8 cellular contexts compared by ENCODE assay signal in the genomic region with DNA sequence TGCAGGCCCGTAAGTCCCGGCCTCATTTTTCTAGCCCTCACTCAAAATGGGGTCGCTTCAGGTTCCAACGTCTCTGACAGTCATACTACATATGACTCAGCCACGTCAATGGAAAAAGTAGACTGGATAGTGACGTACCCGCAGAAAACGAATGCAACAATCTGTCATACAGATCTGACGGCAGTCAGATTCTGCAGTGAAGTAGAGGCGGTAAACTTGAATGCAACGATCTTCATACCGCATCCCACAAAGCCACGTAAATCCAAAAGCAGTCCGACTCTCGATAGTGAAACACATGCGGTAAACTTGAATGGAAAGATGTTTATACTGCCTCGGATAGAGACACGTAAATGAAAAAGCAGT. TPM values are rescaled to one million over a fixed set of nuclear protein-coding genes. Genes with fewer than 3 reads are reported as not detected.
DNase-seq lines count a peak whose midpoint lies in the region; ATAC-seq, FAIRE-seq and TF ChIP-seq lines count a peak whose summit lies in the region.

No MANE protein-coding gene starts in this region.

- peak overlapping the region; percentile 95 for H3K4me3 ChIP-seq in CD4-positive, CD25-positive, alpha-beta regulatory T cell (ENCODE audit: low read depth, low read length)
- peak overlapping the region; percentile 1 to 29 for H3K4me3 ChIP-seq in body of pancreas
- H3K4me3 ChIP-seq in kidney (ENCODE audit: low read length in 2 of 2): peak overlapping the region; percentile 88 to 89

- no peaks in the 10 kb centered on the region for H3K36me3 Mint-ChIP-seq in CD4-positive, CD25-positive, alpha-beta regulatory T cell

- peak overlapping the region; percentile 89 to 99 (median 94) for H3K4me3 Mint-ChIP-seq in CD4-positive, CD25-positive, alpha-beta regulatory T cell

- H3K27me3 Mint-ChIP-seq in CD4-positive, CD25-positive, alpha-beta regulatory T cell: peaks cover 5% of the 10 kb centered on the region

- peak overlapping the region; percentile 97 for H3K27ac ChIP-seq in CD4-positive, CD25-positive, alpha-beta regulatory T cell (ENCODE audit: insufficient read depth, low read length, poor library complexity, severe bottlenecking)
- H3K27ac ChIP-seq in body of pancreas (peak overlapping the region; percentile 87 to 94 (median 93)), kidney (ENCODE audit: low read depth in 2 of 2, low read length in 2 of 2) (peak overlapping the region; percentile 98 to 99)

- no peaks in the 10 kb centered on the region for H3K27me3 ChIP-seq in CD4-positive, CD25-positive, alpha-beta regulatory T cell (ENCODE audit: control insufficient read depth, insufficient read depth, low read length)
- no peaks in the 10 kb centered on the region for H3K27me3 ChIP-seq in body of pancreas

- peaks cover 4 to 13% (median 10%) of the 10 kb centered on the region in 4 donors for H3K4me1 Mint-ChIP-seq in CD4-positive, CD25-positive, alpha-beta regulatory T cell

- FAIRE-seq in kidney (lab: Jason Lieb, UNC): no peak

- peak overlapping the region; percentile 89 to 98 for H3K9ac ChIP-seq in kidney (ENCODE audit: low read length in 2 of 2)

- no peaks in the 10 kb centered on the region for H3K9me3 Mint-ChIP-seq in CD4-positive, CD25-positive, alpha-beta regulatory T cell

- TF ChIP-seq CTCF in body of pancreas (IDR thresholded peaks at IDR 0.05) (peak in 1 of 7 experiments; percentile 1), kidney (IDR thresholded peaks at IDR 0.05; ENCODE audit: borderline replicate concordance, extremely low read depth, insufficient read depth) (no peak)

- peak; percentile 37 to 41 for ATAC-seq in CD4-positive, CD25-positive, alpha-beta regulatory T cell (ENCODE audit: low read depth in 2 of 2)
- ATAC-seq in GM21528 (IDR thresholded peaks at IDR 0.05; ENCODE audit: low FRiP score, unreplicated experiment) (peak; percentile 34), body of pancreas (peak; percentile 19), HG03108 (IDR thresholded peaks at IDR 0.05; ENCODE audit: unreplicated experiment) (no peak)

- peak; percentile 75 to 89 (median 86) for DNase-seq in CD4-positive, CD25-positive, alpha-beta regulatory T cell
- DNase-seq in NCI-H1048 (lab: John Stamatoyannopoulos, UW): peak; percentile 46
- peak; percentile 37 for DNase-seq in T-helper 9 cell
- peak; percentile 51 to 79 (median 65) for DNase-seq in body of pancreas
- DNase-seq in kidney: no peak
- DNase-seq in stimulated activated CD4-positive, alpha-beta T cell treated with anti-CD3 and anti-CD28 coated beads, Interleukin-1b, Interleukin-23, amount 100 ng/mL, for 48 hours: peak; percentile 87

- peak overlapping the region; percentile 99 to 100 (median 100) for H3K27ac Mint-ChIP-seq in CD4-positive, CD25-positive, alpha-beta regulatory T cell

- H3K36me3 ChIP-seq in CD4-positive, CD25-positive, alpha-beta regulatory T cell (ENCODE audit: control insufficient read depth, insufficient read depth, low read length): no peaks in the 10 kb centered on the region
- H3K36me3 ChIP-seq in body of pancreas (replicated peaks in 1 of 2; ENCODE audit: insufficient read depth in 1 of 2, low read depth in 2 of 2): no peaks in the 10 kb centered on the region
- H3K36me3 ChIP-seq in kidney (ENCODE audit: control insufficient read depth in 1 of 2, insufficient read depth in 2 of 2, low read length in 2 of 2): no peaks in the 10 kb centered on the region

- intact Hi-C loops in body of pancreas (cut with DNase I): no loop called here
- intact Hi-C loops in kidney (cut with DNase I): no loop called here

- 1 to 18% methylated on average over 18 of the region's 18 CpGs for WGBS in body of pancreas, 2 donors

- H3K4me1 ChIP-seq in CD4-positive, CD25-positive, alpha-beta regulatory T cell (ENCODE audit: control insufficient read depth, insufficient read depth, low read length, poor library complexity, severe bottlenecking): peaks cover 11% of the 10 kb centered on the region
- H3K4me1 ChIP-seq in body of pancreas (peaks cover 16% of the 10 kb centered on the region), kidney (ENCODE audit: control insufficient read depth in 1 of 2, insufficient read depth in 1 of 2, low read depth in 1 of 2, low read length in 2 of 2) (peaks cover 4 to 9% of the 10 kb centered on the region in 2 donors)

- no peak for TF ChIP-seq POLR2A in body of pancreas (IDR thresholded peaks at IDR 0.05)

- H3K9me3 ChIP-seq in CD4-positive, CD25-positive, alpha-beta regulatory T cell (ENCODE audit: control insufficient read depth in 2 of 2, low read length in 2 of 2): no peaks in the 10 kb centered on the region
- no peaks in the 10 kb centered on the region for H3K9me3 ChIP-seq in body of pancreas
- no peaks in the 10 kb centered on the region for H3K9me3 ChIP-seq in kidney (ENCODE audit: control insufficient read depth in 1 of 2, low read length in 2 of 2)

RNA-seq across cellular contexts. Expression of a gene that starts 38.4 kb away (rescaled TPM):
- 2.5 TPM for total RNA-seq in CD4-positive, CD25-positive, alpha-beta regulatory T cell
- polyA plus RNA-seq in CD4-positive, CD25-positive, alpha-beta regulatory T cell: 1 to 10 TPM; 1.3 to 4.1 (median 1.6) TPM
- 1 to 10 TPM; 2.1 to 4.6 TPM for total RNA-seq in body of pancreas
- 48.8 TPM for total RNA-seq in kidney
- polyA plus RNA-seq in kidney (ENCODE audit: insufficient read depth, low read depth, low replicate concordance): 81.2 TPM

Comparison
In these comparisons a context has a peak if more than half of its experiments do, and no peak if none do; other contexts are left out.
1. H3K4me3 ChIP-seq: peak in every context shown above with its lines; median percentile 95 in CD4-positive, CD25-positive, alpha-beta regulatory T cell; 88 in kidney; 15 in body of pancreas.